ENCODE assay signal across 9 cellular contexts in the genomic region with DNA sequence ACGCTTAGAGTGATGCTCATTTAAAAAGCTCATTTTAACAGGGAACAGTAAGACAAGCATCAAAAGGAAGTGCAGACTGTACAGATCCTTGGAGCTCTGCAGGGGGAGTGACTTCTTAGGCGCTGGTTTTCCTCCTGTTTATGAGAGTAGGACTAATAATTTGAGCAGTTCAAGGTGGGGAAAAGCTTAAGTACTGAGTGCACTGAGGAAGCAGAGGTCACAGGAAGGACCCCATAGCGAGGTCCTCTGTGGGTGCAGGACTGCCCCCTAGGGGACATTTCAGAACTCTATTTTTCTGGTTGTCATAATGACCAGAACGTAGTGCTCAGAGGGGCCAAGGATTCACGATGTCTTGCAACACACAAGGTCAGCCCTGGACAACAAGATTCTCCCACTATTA.
DNase-seq lines count a peak whose midpoint lies in the region; ATAC-seq, FAIRE-seq and TF ChIP-seq lines count a peak whose summit lies in the region.
"Had no signal": no experiment of that assay in that cellular context is flagged by ENCODE, and none has a peak within 500 bp of the region (broad histone marks: within the 10 kb centered on the region; RNA-seq: fewer than 3 reads in every experiment).

No MANE protein-coding gene starts in this region.

- DNase-seq in NT2/D1 (ENCODE audit: low read depth, low spot score) (peak; percentile 71), mucosa of descending colon (peak in 1 of 3 donors; percentile 72), GM12892 (ENCODE audit: insufficient read length) (no peak), H4 (ENCODE audit: low spot score) (no peak)
- peak; percentile 1 for DNase-seq in effector CD8-positive, alpha-beta T cell (lab: John Stamatoyannopoulos, UW)

- H3K9me3 ChIP-seq in NT2/D1 (ENCODE audit: insufficient read depth, low read length) (no peaks in the 10 kb centered on the region), mucosa of descending colon (no peaks in the 10 kb centered on the region)

- no peaks in the 10 kb centered on the region for H3K27me3 ChIP-seq in NT2/D1 (ENCODE audit: insufficient read depth, insufficient read length)

- TF ChIP-seq CTCF in C4-2B (conservative IDR thresholded peaks at IDR 0.05) (peak; percentile 74), GM12875 (IDR thresholded peaks at IDR 0.05; ENCODE audit: borderline replicate concordance, insufficient read depth, low read depth, low read length) (peak; percentile 67), mucosa of descending colon (IDR thresholded peaks at IDR 0.05) (peak; percentile 29)

- FAIRE-seq in GM12892 (lab: Jason Lieb, UNC): no peak

- ATAC-seq in mucosa of descending colon (peak; percentile 76), GM18870 (IDR thresholded peaks at IDR 0.05; ENCODE audit: unreplicated experiment) (no peak)
- ATAC-seq: T-cell had no signal

- TF ChIP-seq POLR2A in GM12892 (IDR thresholded peaks at IDR 0.05; ENCODE audit: low read depth, low read length): no peak

- H3K9ac ChIP-seq in NT2/D1 (ENCODE audit: insufficient read length, low read depth): no peak overlapping the region

- H3K4me1 ChIP-seq in NT2/D1 (ENCODE audit: insufficient read depth, insufficient read length) (peaks cover 3% of the 10 kb centered on the region), mucosa of descending colon (ENCODE audit: low read depth) (no peaks in the 10 kb centered on the region)

- intact Hi-C loops in mucosa of descending colon (cut with DNase I, micrococcal nuclease): no loop called here

- no peak overlapping the region for H3K27ac ChIP-seq in C4-2B

- H3K36me3 ChIP-seq in NT2/D1 (ENCODE audit: insufficient read depth, insufficient read length, low read length) (no peaks in the 10 kb centered on the region), mucosa of descending colon (ENCODE audit: low read depth) (no peaks in the 10 kb centered on the region)

- H3K4me3 ChIP-seq in GM12875 (ENCODE audit: low read depth, low read length): no peak overlapping the region
- no peak overlapping the region for H3K4me3 ChIP-seq in NT2/D1 (ENCODE audit: insufficient read length, low read depth)
- no peak overlapping the region for H3K4me3 ChIP-seq in mucosa of descending colon

Comparison
In these comparisons a context has a peak if more than half of its experiments do, and no peak if none do; other contexts are left out.
1. DNase-seq: peak in NT2/D1 (single experiment) and effector CD8-positive, alpha-beta T cell (single experiment); none in GM12892 (single experiment) and H4 (single experiment).
2. Peak in every context shown above with its lines, with median percentiles within 50 percentile points of each other: CTCF ChIP-seq.